11 cellular contexts compared by ENCODE assay signal in the genomic region with DNA sequence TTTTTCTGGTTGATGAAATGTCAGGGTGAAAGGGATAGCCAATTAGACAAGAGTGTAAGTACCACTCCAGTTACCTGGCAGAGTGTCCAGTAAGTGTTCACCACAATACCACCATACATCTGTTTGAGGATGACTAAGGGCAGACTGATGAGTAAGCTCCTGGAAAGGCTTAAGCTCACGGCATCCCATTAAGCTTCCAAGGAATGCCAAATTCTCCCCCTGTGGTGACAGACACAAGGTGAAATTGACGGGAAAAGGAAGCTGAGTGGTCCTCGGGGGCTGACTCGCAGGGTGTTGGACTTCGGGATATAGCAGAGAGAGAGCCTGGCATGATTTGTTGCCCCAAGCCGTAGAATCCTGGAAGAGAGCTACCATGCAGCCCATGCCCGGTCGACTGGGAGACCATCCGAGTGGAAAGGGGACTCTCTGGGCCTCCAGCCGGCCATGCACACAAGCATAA.
DNase-seq lines count a peak whose midpoint lies in the region; ATAC-seq and TF ChIP-seq lines count a peak whose summit lies in the region.
"Had no signal": no experiment of that assay in that cellular context is flagged by ENCODE, and none has a peak within 500 bp of the region (broad histone marks: within the 10 kb centered on the region; RNA-seq: fewer than 3 reads in every experiment).

No MANE protein-coding gene starts in this region.

- H3K9me3 ChIP-seq in neutrophil = no peaks in the 10 kb centered on the region

- peaks cover 97 to 98% of the 10 kb centered on the region in 2 experiments for H3K4me1 ChIP-seq in neutrophil (ENCODE audit: control insufficient read depth in 1 of 2, insufficient read depth in 1 of 2, low read depth in 1 of 2, low read length in 1 of 2)

- H3K27ac ChIP-seq in neutrophil = peak overlapping the region; percentile 91

- TF ChIP-seq CTCF in choroid plexus epithelial cell (conservative IDR thresholded peaks at IDR 0.05; ENCODE audit: low read depth, low read length) (no peak), neutrophil (IDR thresholded peaks at IDR 0.05) (no peak)

- peak; percentile 98 for DNase-seq in ELR (ENCODE audit: low read depth)
- DNase-seq in NCI-H2107 treated with DMSO at 0.1 percent for 48 hours (lab: John Stamatoyannopoulos, UW; ENCODE audit: unreplicated experiment) = peak; percentile 50
- peak; percentile 78 for DNase-seq in choroid plexus epithelial cell (ENCODE audit: low read depth)
- DNase-seq in amygdala (lab: John Stamatoyannopoulos, UW) = no peak
- DNase-seq in dedifferentiated amniotic fluid mesenchymal stem cell (ENCODE audit: extremely low spot score) = no peak
- DNase-seq in NCI-H1092 treated with DMSO at 0.1 percent for 48 hours (lab: John Stamatoyannopoulos, UW) = no peak
- DNase-seq: activated CD4-positive, alpha-beta T cell treated with anti-CD3 and anti-CD28 coated beads, Interleukin-2, amount 50 U/mL, for 1 hour; activated naive CD8-positive, alpha-beta T cell treated with anti-CD3 and anti-CD28 coated beads, Interleukin-2, amount 50 U/mL, for 24 hours; nucleus accumbens had no signal

- no peaks in the 10 kb centered on the region for H3K27me3 ChIP-seq in neutrophil

- H3K36me3 ChIP-seq in neutrophil = no peaks in the 10 kb centered on the region

- H3K4me3 ChIP-seq in choroid plexus epithelial cell (ENCODE audit: low read depth, low read length) = no peak overlapping the region
- H3K4me3 ChIP-seq in neutrophil (ENCODE audit: low read depth in 1 of 2, low read length in 1 of 2) = no peak overlapping the region

- ATAC-seq in GM18868 (IDR thresholded peaks at IDR 0.05; ENCODE audit: unreplicated experiment) = no peak
- ATAC-seq: activated naive CD8-positive, alpha-beta T cell treated with anti-CD3 and anti-CD28 coated beads, Interleukin-2, amount 50 U/mL, for 24 hours had no signal

Comparison
In these comparisons a context has a peak if more than half of its experiments do, and no peak if none do; other contexts are left out.
1. DNase-seq: peak in ELR (single experiment), NCI-H2107 treated with DMSO at 0.1 percent for 48 hours (single experiment) and choroid plexus epithelial cell (single experiment); none in amygdala (0 of 56), dedifferentiated amniotic fluid mesenchymal stem cell (single experiment) and NCI-H1092 treated with DMSO at 0.1 percent for 48 hours (single experiment).